In genomic region chr6:164102701-164103100, GRCh38 we compare ENCODE assay signal across 26 cellular contexts.
"Had no signal": no experiment of that assay in that cellular context is flagged by ENCODE, and none has a peak within 500 bp of the region (broad histone marks: within the 10 kb centered on the region; RNA-seq: fewer than 3 reads in every experiment).

No MANE protein-coding gene starts in this region.

- H3K4me3 ChIP-seq: breast epithelium, colonic mucosa, gastroesophageal sphincter, lower lobe of right lung, tibial nerve had no signal

- DNase-seq: activated CD4-positive, alpha-beta T cell treated with anti-CD3 and anti-CD28 coated beads for 48 hours; activated CD4-positive, alpha-beta T cell treated with anti-CD3 and anti-CD28 coated beads, Interleukin-2, amount 50 U/mL, for 48 hours; activated CD8-positive, alpha-beta memory T cell treated with anti-CD3 and anti-CD28 coated beads for 24 hours; activated effector memory CD4-positive, alpha-beta T cell treated with anti-CD3 and anti-CD28 coated beads, Interleukin-2, amount 50 U/mL, for 16 hours; activated naive CD4-positive, alpha-beta T cell treated with anti-CD3 and anti-CD28 coated beads, Interleukin-2, amount 10 ng/mL, durations not matched to agents 7 days and 5 days; amniotic stem cell; colonic mucosa; effector CD8-positive, alpha-beta T cell; erythroblast; hippocampal formation; lower lobe of right lung; mesenchymal stem cell; naive thymus-derived CD8-positive, alpha-beta T cell; stimulated activated CD4-positive, alpha-beta T cell treated with anti-CD3 and anti-CD28 coated beads, Interleukin-15, amount 100 ng/mL, for 24 hours; stimulated activated CD4-positive, alpha-beta T cell treated with anti-CD3 and anti-CD28 coated beads, Interleukin-2, amount 100 ng/mL, for 24 hours; stimulated activated naive B cell treated with anti-CD40 and anti-IgM and Interleukin-4, amounts not matched to agents 10 μg/mL and 1 μg/mL and 100 μg/mL, for 72 hours; SW 1271; T-helper 9 cell; WERI-Rb-1 had no signal

- H3K27me3 ChIP-seq: breast epithelium, colonic mucosa, gastroesophageal sphincter, neutrophil, tibial nerve had no signal

- H3K9me3 Mint-ChIP-seq: activated naive CD4-positive, alpha-beta T cell treated with anti-CD3 and anti-CD28 coated beads, Interleukin-2, amount 10 ng/mL, durations not matched to agents 7 days and 5 days; stimulated activated naive B cell treated with anti-CD40 and anti-IgM and Interleukin-4, amounts not matched to agents 10 μg/mL and 1 μg/mL and 100 μg/mL, for 72 hours; T-helper 1 cell treated with Interleukin-12 subunit alpha and Interleukin-12 subunit beta and Interleukin-4 antibody, amounts not matched to agents 30 μg/mL and 1 μg/mL, for 36 hours had no signal

- H3K27ac ChIP-seq: breast epithelium, colonic mucosa, gastroesophageal sphincter, lower lobe of right lung, neutrophil, WERI-Rb-1 had no signal

- H3K27ac Mint-ChIP-seq: activated naive CD4-positive, alpha-beta T cell treated with anti-CD3 and anti-CD28 coated beads, Interleukin-2, amount 10 ng/mL, durations not matched to agents 7 days and 5 days; naive thymus-derived CD8-positive, alpha-beta T cell; stimulated activated naive B cell treated with anti-CD40 and anti-IgM and Interleukin-4, amounts not matched to agents 10 μg/mL and 1 μg/mL and 100 μg/mL, for 72 hours; T-helper 1 cell treated with Interleukin-12 subunit alpha and Interleukin-12 subunit beta and Interleukin-4 antibody, amounts not matched to agents 30 μg/mL and 1 μg/mL, for 36 hours had no signal

- H3K36me3 Mint-ChIP-seq: activated naive CD4-positive, alpha-beta T cell treated with anti-CD3 and anti-CD28 coated beads, Interleukin-2, amount 10 ng/mL, durations not matched to agents 7 days and 5 days; stimulated activated naive B cell treated with anti-CD40 and anti-IgM and Interleukin-4, amounts not matched to agents 10 μg/mL and 1 μg/mL and 100 μg/mL, for 72 hours had no signal

- H3K4me3 Mint-ChIP-seq: activated naive CD4-positive, alpha-beta T cell treated with anti-CD3 and anti-CD28 coated beads, Interleukin-2, amount 10 ng/mL, durations not matched to agents 7 days and 5 days; naive thymus-derived CD8-positive, alpha-beta T cell; stimulated activated naive B cell treated with anti-CD40 and anti-IgM and Interleukin-4, amounts not matched to agents 10 μg/mL and 1 μg/mL and 100 μg/mL, for 72 hours; T-helper 1 cell treated with Interleukin-12 subunit alpha and Interleukin-12 subunit beta and Interleukin-4 antibody, amounts not matched to agents 30 μg/mL and 1 μg/mL, for 36 hours had no signal

- H3K4me1 Mint-ChIP-seq: activated naive CD4-positive, alpha-beta T cell treated with anti-CD3 and anti-CD28 coated beads, Interleukin-2, amount 10 ng/mL, durations not matched to agents 7 days and 5 days; stimulated activated naive B cell treated with anti-CD40 and anti-IgM and Interleukin-4, amounts not matched to agents 10 μg/mL and 1 μg/mL and 100 μg/mL, for 72 hours had no signal

- H3K27me3 Mint-ChIP-seq: activated naive CD4-positive, alpha-beta T cell treated with anti-CD3 and anti-CD28 coated beads, Interleukin-2, amount 10 ng/mL, durations not matched to agents 7 days and 5 days had no signal

- FAIRE-seq: keratinocyte, TTC549 had no signal

- H3K36me3 ChIP-seq: breast epithelium, colonic mucosa, gastroesophageal sphincter, lower lobe of right lung, neutrophil, tibial nerve, WERI-Rb-1 had no signal

- H3K9me3 ChIP-seq: breast epithelium, colonic mucosa, gastroesophageal sphincter, lower lobe of right lung, neutrophil, tibial nerve had no signal

- H3K4me1 ChIP-seq: breast epithelium, colonic mucosa, gastroesophageal sphincter had no signal
